In the genomic region with DNA sequence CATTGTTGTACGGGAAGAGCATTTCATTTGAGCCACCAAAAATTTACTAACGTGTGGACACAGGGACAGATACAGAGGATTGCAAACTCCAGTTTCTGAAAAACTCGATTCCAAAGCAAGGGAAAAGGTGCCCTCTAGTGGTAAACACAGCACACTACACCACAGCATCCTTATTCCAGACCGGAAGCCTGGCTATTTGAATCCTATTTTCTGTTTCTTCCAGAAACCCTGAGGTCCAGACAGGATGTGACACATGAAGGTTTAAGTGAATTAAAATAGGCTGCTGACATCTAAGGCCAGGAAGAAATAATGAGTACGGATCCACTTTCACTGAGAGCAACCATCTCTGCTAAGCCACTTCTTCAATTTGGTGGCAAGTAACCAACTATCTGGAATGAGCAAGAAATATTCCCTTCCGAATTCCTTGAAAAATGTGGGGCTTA, we compare ENCODE assay signal across 8 cellular contexts. TPM values are rescaled to one million over a fixed set of nuclear protein-coding genes. Genes with fewer than 3 reads are reported as not detected.
A peak's percentile ranks its signal among the peaks of the same experiment; 100 is the strongest.
DNase-seq lines count a peak whose midpoint lies in the region; ATAC-seq and TF ChIP-seq lines count a peak whose summit lies in the region.

No MANE protein-coding gene starts in this region.

- H3K79me1 ChIP-seq in H9 (ENCODE audit: insufficient read depth, low read depth, low read length, poor library complexity, severe bottlenecking) = no peaks in the 10 kb centered on the region

- no peaks in the 10 kb centered on the region for H3K79me2 ChIP-seq in H9 (ENCODE audit: insufficient read depth, low read length)

- no peak overlapping the region for H2AFZ ChIP-seq in H9 (ENCODE audit: low read length)

- intact Hi-C loops in Caco-2 (cut with micrococcal nuclease; ENCODE audit: unreplicated experiment) (loop anchor here (1.0 kb wide), 6 partner anchors 23 to 515 kb away; no protein-coding TSS in a partner anchor), esophagus squamous epithelium (cut with DNase I) (no loop called here)
- intact Hi-C loops in naive thymus-derived CD4-positive, alpha-beta T cell (cut with micrococcal nuclease) = loop anchor here (1.0 to 10.0 kb wide), 7 partner anchors 23 to 714 kb away; partner anchors contain the start of gene MYLIP (in 2 of the 2)

- peak; percentile 86 for ATAC-seq in naive thymus-derived CD4-positive, alpha-beta T cell
- ATAC-seq in upper lobe of left lung (ENCODE audit: low FRiP score in 2 of 2) (peak; percentile 77 to 91), HG03139 (IDR thresholded peaks at IDR 0.05; ENCODE audit: unreplicated experiment) (no peak)

- H3K36me3 ChIP-seq in Caco-2 (ENCODE audit: control insufficient read depth, insufficient read depth, low read length) = no peaks in the 10 kb centered on the region
- no peaks in the 10 kb centered on the region for H3K36me3 ChIP-seq in esophagus squamous epithelium
- no peaks in the 10 kb centered on the region for H3K36me3 ChIP-seq in naive thymus-derived CD4-positive, alpha-beta T cell (ENCODE audit: control insufficient read depth in 2 of 3, insufficient read depth in 3 of 3, low read length in 3 of 3)
- H3K36me3 ChIP-seq in upper lobe of left lung = no peaks in the 10 kb centered on the region

- H2BK15ac ChIP-seq in H9 (ENCODE audit: low read depth, low read length) = no peak overlapping the region

- TF ChIP-seq POLR2A in esophagus squamous epithelium (IDR thresholded peaks at IDR 0.05) (no peak), upper lobe of left lung (IDR thresholded peaks at IDR 0.05) (no peak)

- H4K91ac ChIP-seq in H9 (ENCODE audit: insufficient read length, low read depth, low read length) = no peak overlapping the region

- no peak overlapping the region for H2BK20ac ChIP-seq in H9 (ENCODE audit: low read depth, low read length, poor library complexity, severe bottlenecking)

- H3K4me3 Mint-ChIP-seq in Caco-2 (ENCODE audit: unreplicated experiment) = no peak overlapping the region
- H3K4me3 Mint-ChIP-seq in H9 = no peak overlapping the region
- no peak overlapping the region for H3K4me3 Mint-ChIP-seq in naive thymus-derived CD4-positive, alpha-beta T cell

- no peak overlapping the region for H3K4me2 ChIP-seq in H9 (ENCODE audit: insufficient read depth, insufficient read length, low read length)

- peak overlapping the region; percentile 39 for H3K27ac Mint-ChIP-seq in Caco-2 (ENCODE audit: unreplicated experiment)
- no peak overlapping the region for H3K27ac Mint-ChIP-seq in H9
- H3K27ac Mint-ChIP-seq in naive thymus-derived CD4-positive, alpha-beta T cell = peak overlapping the region in 1 of 9 donors; percentile 48

- H3K56ac ChIP-seq in H9 (ENCODE audit: insufficient read length, low read depth, low read length) = no peak overlapping the region

- no peak overlapping the region for H2BK120ac ChIP-seq in H9 (ENCODE audit: low read depth, low read length, poor library complexity, severe bottlenecking)

- no peak overlapping the region for H3K4ac ChIP-seq in H9 (ENCODE audit: low read depth, low read length)

- no peak overlapping the region for H3K14ac ChIP-seq in H9 (ENCODE audit: insufficient read depth, low read length)

- H3K23me2 ChIP-seq in H9 (ENCODE audit: insufficient read length, low read depth, low read length, poor library complexity, severe bottlenecking) = no peaks in the 10 kb centered on the region

- H4K8ac ChIP-seq in H9 (replicated peaks; ENCODE audit: insufficient read length, low read depth, low read length) = no peak overlapping the region

- DNase-seq in Caco-2 = peak; percentile 56 to 72
- DNase-seq in H9 = peak; percentile 65
- DNase-seq in NCI-H2227 treated with DMSO at 0.1 percent for 48 hours (lab: John Stamatoyannopoulos, UW) = peak; percentile 58
- peak; percentile 15 to 21 for DNase-seq in activated CD4-positive, alpha-beta T cell treated with anti-CD3 and anti-CD28 coated beads, Interleukin-2, amount 50 U/mL, for 4 hours
- no peak for DNase-seq in esophagus squamous epithelium (lab: John Stamatoyannopoulos, UW)
- DNase-seq in naive thymus-derived CD4-positive, alpha-beta T cell = peak in 7 of 9 donors; percentile 19 to 63 (median 54)
- peak in 1 of 2 donors; percentile 44 for DNase-seq in upper lobe of left lung

- H2BK5ac ChIP-seq in H9 (ENCODE audit: insufficient read length, low read length) = no peak overlapping the region

- H3K18ac ChIP-seq in H9 (ENCODE audit: insufficient read length, low read depth, low read length) = no peak overlapping the region

- CTCF ChIA-PET in Caco-2 (lab: Charles Lee) = interaction anchor here (1.8 to 2.1 kb wide), 2 partner anchors 24 to 515 kb away, joined by 11 to 20 read pairs; no protein-coding TSS in a partner anchor
- CTCF ChIA-PET in naive thymus-derived CD4-positive, alpha-beta T cell (lab: Charles Lee) = interaction anchor here (1.1 to 3.5 kb wide), 6 partner anchors 9 to 521 kb away, joined by 3 to 31 read pairs (median 6); no protein-coding TSS in a partner anchor

- peaks cover 16% of the 10 kb centered on the region for H3K4me1 Mint-ChIP-seq in Caco-2 (ENCODE audit: low read depth, unreplicated experiment)
- peaks cover 3 to 4% of the 10 kb centered on the region in 2 experiments for H3K4me1 Mint-ChIP-seq in H9
- H3K4me1 Mint-ChIP-seq in naive thymus-derived CD4-positive, alpha-beta T cell = peaks cover 0 to 6% (median 0%) of the 10 kb centered on the region in 7 donors

- H3K27ac ChIP-seq in H9 (ENCODE audit: insufficient read length, low read depth, low read length) (no peak overlapping the region), esophagus squamous epithelium (no peak overlapping the region), upper lobe of left lung (no peak overlapping the region)
- no peak overlapping the region for H3K27ac ChIP-seq in naive thymus-derived CD4-positive, alpha-beta T cell (ENCODE audit: low read depth, low read length)

- H4K5ac ChIP-seq in H9 (ENCODE audit: insufficient read length, low read depth, low read length) = no peak overlapping the region

- H3K27me3 ChIP-seq in Caco-2 (replicated peaks; ENCODE audit: control insufficient read depth, insufficient read depth, low read length) = no peaks in the 10 kb centered on the region
- H3K27me3 ChIP-seq in H9 (ENCODE audit: insufficient read depth, low read length) = no peaks in the 10 kb centered on the region
- peaks cover 0 to 44% (median 0%) of the 10 kb centered on the region in 4 donors for H3K27me3 ChIP-seq in esophagus squamous epithelium
- H3K27me3 ChIP-seq in naive thymus-derived CD4-positive, alpha-beta T cell (ENCODE audit: control insufficient read depth in 2 of 2, insufficient read depth in 2 of 2, low read length in 2 of 2) = no peaks in the 10 kb centered on the region
- H3K27me3 ChIP-seq in upper lobe of left lung = no peaks in the 10 kb centered on the region

- BruUV-seq in Caco-2 (replicated peaks; lab: Mats Ljungman, UMichigan) = no TSS peak

- no peak overlapping the region for H2BK12ac ChIP-seq in H9 (ENCODE audit: insufficient read length, low read depth, low read length)

- no peak overlapping the region for H3T11ph ChIP-seq in H9 (ENCODE audit: low read length)

- H3K27me3 Mint-ChIP-seq in Caco-2 (ENCODE audit: insufficient read depth, unreplicated experiment) (peaks cover 6% of the 10 kb centered on the region), H9 (ENCODE audit: low read depth) (peaks cover 3% of the 10 kb centered on the region; the same call in 1 of the 2 replicates)
- H3K27me3 Mint-ChIP-seq in naive thymus-derived CD4-positive, alpha-beta T cell = peaks cover 5 to 25% (median 19%) of the 10 kb centered on the region in 5 donors

- POLR2A ChIA-PET in Caco-2 (lab: Charles Lee) = interaction anchor here (0.7 kb wide), 1 partner anchor 78 kb away, joined by 12 read pairs; the partner anchor contains the start of gene MYLIP
- POLR2A ChIA-PET in naive thymus-derived CD4-positive, alpha-beta T cell (lab: Charles Lee) = no interaction called here

- H3K4me3 ChIP-seq in Caco-2 (ENCODE audit: low read depth, low read length) (no peak overlapping the region), esophagus squamous epithelium (no peak overlapping the region), upper lobe of left lung (no peak overlapping the region)
- H3K4me3 ChIP-seq in naive thymus-derived CD4-positive, alpha-beta T cell (ENCODE audit: low read length) = no peak overlapping the region

- WGBS in H9 (ENCODE audit: extremely low coverage, insufficient read length, low lambda C conversion rate) = no CpG with 5 or more reads among the region's 6 CpGs
- 2% methylated on average over 4 to 6 of the region's 6 CpGs for WGBS in esophagus squamous epithelium, 2 donors
- 3 to 7% methylated on average over 6 of the region's 6 CpGs for WGBS in upper lobe of left lung, 2 donors

- TF ChIP-seq CTCF in Caco-2 (IDR thresholded peaks at IDR 0.05; ENCODE audit: insufficient read depth in 1 of 2, low read depth in 1 of 2, low read length in 1 of 2, severe bottlenecking in 1 of 2, unreplicated experiment in 1 of 2) (peak; percentile 82 to 93), H9 (conservative IDR thresholded peaks at IDR 0.05) (peak; percentile 95), esophagus squamous epithelium (IDR thresholded peaks at IDR 0.05) (peak; percentile 89 to 98 (median 95)), upper lobe of left lung (IDR thresholded peaks at IDR 0.05) (peak; percentile 85 to 95 (median 92))

- no peak overlapping the region for H3K23ac ChIP-seq in H9 (ENCODE audit: insufficient read length, low read depth, low read length)

- no peak overlapping the region for H3K9ac ChIP-seq in H9 (ENCODE audit: extremely low read depth, insufficient read length, low read length)

- no peaks in the 10 kb centered on the region for H3K9me3 ChIP-seq in Caco-2
- no peaks in the 10 kb centered on the region for H3K9me3 ChIP-seq in H9 (ENCODE audit: control insufficient read depth, low read depth, low read length)
- no peaks in the 10 kb centered on the region for H3K9me3 ChIP-seq in esophagus squamous epithelium
- no peaks in the 10 kb centered on the region for H3K9me3 ChIP-seq in naive thymus-derived CD4-positive, alpha-beta T cell (ENCODE audit: control insufficient read depth in 2 of 3, low read length in 3 of 3)
- no peaks in the 10 kb centered on the region for H3K9me3 ChIP-seq in upper lobe of left lung

- no peaks in the 10 kb centered on the region for H4K20me1 ChIP-seq in H9 (ENCODE audit: control insufficient read depth, insufficient read depth, insufficient read length)

- no peaks in the 10 kb centered on the region for H3K36me3 Mint-ChIP-seq in Caco-2 (ENCODE audit: insufficient read depth, unreplicated experiment)
- peaks cover 0 to 2% (median 0%) of the 10 kb centered on the region in 3 experiments; a peak in 1 of 7 replicates for H3K36me3 Mint-ChIP-seq in H9 (ENCODE audit: insufficient read depth in 1 of 3, low read depth in 3 of 3)
- no peaks in the 10 kb centered on the region for H3K36me3 Mint-ChIP-seq in naive thymus-derived CD4-positive, alpha-beta T cell

- no peak for TF ChIP-seq EP300 in upper lobe of left lung (IDR thresholded peaks at IDR 0.05)

- peaks cover 21% of the 10 kb centered on the region for H3K4me1 ChIP-seq in Caco-2
- no peaks in the 10 kb centered on the region for H3K4me1 ChIP-seq in H9 (ENCODE audit: insufficient read depth, low read length)
- H3K4me1 ChIP-seq in esophagus squamous epithelium = no peaks in the 10 kb centered on the region
- no peaks in the 10 kb centered on the region for H3K4me1 ChIP-seq in naive thymus-derived CD4-positive, alpha-beta T cell (ENCODE audit: control insufficient read depth in 2 of 2, insufficient read depth in 2 of 2, low read length in 2 of 2)
- peaks cover 0 to 5% (median 4%) of the 10 kb centered on the region in 4 donors for H3K4me1 ChIP-seq in upper lobe of left lung

- H3K9me3 Mint-ChIP-seq in Caco-2 (ENCODE audit: unreplicated experiment) = peaks cover 9% of the 10 kb centered on the region
- peaks cover 0 to 2% of the 10 kb centered on the region in 2 experiments; a peak in 3 of 5 replicates for H3K9me3 Mint-ChIP-seq in H9
- H3K9me3 Mint-ChIP-seq in naive thymus-derived CD4-positive, alpha-beta T cell = peaks cover 0 to 2% (median 0%) of the 10 kb centered on the region in 11 donors

- no peak overlapping the region for H2AK5ac ChIP-seq in H9 (ENCODE audit: insufficient read length, low read length)

RNA-seq across cellular contexts. Expression of gene GMPR, which starts 31.8 kb away (rescaled TPM):
- total RNA-seq in Caco-2 (2022) (1.1 and 1.3 TPM in 2 replicates), H9 (2021) (0.48 and 0.70 TPM in 2 replicates), esophagus squamous epithelium (1 to 10 TPM in 2 of 4 donors, under 1 TPM in 2; 0.53 to 6.3 (median 1.6) TPM), upper lobe of left lung (10 to 100 TPM; 10.5 to 25.6 (median 16.4) TPM)
- total RNA-seq in naive thymus-derived CD4-positive, alpha-beta T cell = 1 to 10 TPM in 2 of 5 experiments, under 1 TPM in 1, not detected in 2; 0.93 to 2.1 (median 1.5) TPM
- under 1 TPM; 0.60 to 0.91 TPM for polyA plus RNA-seq in naive thymus-derived CD4-positive, alpha-beta T cell
